9 cellular contexts compared by ENCODE assay signal in the genomic region with DNA sequence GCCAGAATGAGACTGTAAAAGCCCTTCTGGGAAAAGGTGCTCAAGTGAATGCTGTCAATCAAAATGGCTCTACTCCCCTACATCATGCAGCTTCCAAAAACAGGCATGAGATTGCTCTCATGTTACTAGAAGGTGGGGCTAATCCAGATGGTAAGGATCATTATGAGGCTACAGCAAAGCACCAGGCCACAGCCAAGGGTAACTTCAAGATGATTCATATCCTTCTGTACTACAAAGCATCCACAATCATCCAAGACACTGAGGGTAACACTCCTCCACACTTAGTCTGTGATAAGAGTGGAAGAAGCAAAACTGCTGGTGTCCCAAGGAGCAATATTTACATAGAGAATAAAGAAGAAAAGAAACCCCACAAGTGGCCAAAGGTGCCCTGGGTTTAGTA. TPM values are rescaled to one million over a fixed set of nuclear protein-coding genes. Genes with fewer than 3 reads are reported as not detected.
DNase-seq lines count a peak whose midpoint lies in the region; TF ChIP-seq lines count a peak whose summit lies in the region.
"Had no signal": no experiment of that assay in that cellular context is flagged by ENCODE, and none has a peak within 500 bp of the region (broad histone marks: within the 10 kb centered on the region; RNA-seq: fewer than 3 reads in every experiment).

No MANE protein-coding gene starts in this region.

- H3K27ac Mint-ChIP-seq in activated T-helper 2 cell treated with anti-CD3 and anti-CD28 coated beads, Interferon-gamma antibody, Interleukin-2, Interleukin-4, amounts not matched to agents 10 μg/mL and 5 μg/mL and 100 μg/mL, durations not matched to agents 14 hours and 24 hours and 36 hours = peak overlapping the region; percentile 76

- no peak for TF ChIP-seq CTCF in colonic mucosa (IDR thresholded peaks at IDR 0.05)
- no peak for TF ChIP-seq CTCF in esophagus squamous epithelium (IDR thresholded peaks at IDR 0.05)

- H3K36me3 ChIP-seq in mesodermal cell (ENCODE audit: control insufficient read depth, insufficient read depth, low read length) = peaks cover 68% of the 10 kb centered on the region
- H3K36me3 ChIP-seq in colonic mucosa = no peaks in the 10 kb centered on the region
- no peaks in the 10 kb centered on the region for H3K36me3 ChIP-seq in esophagus squamous epithelium

- no peak overlapping the region for H3K9ac ChIP-seq in colonic mucosa (ENCODE audit: low read depth in 2 of 2, low read length in 2 of 2)

- H3K4me1 Mint-ChIP-seq in activated T-helper 2 cell treated with anti-CD3 and anti-CD28 coated beads, Interferon-gamma antibody, Interleukin-2, Interleukin-4, amounts not matched to agents 10 μg/mL and 5 μg/mL and 100 μg/mL, durations not matched to agents 14 hours and 24 hours and 36 hours (ENCODE audit: low read depth) = peaks cover 64% of the 10 kb centered on the region

- H3K4me3 ChIP-seq in mesodermal cell (ENCODE audit: extremely low read depth, insufficient read depth, low read length, poor library complexity, severe bottlenecking) (no peak overlapping the region), colonic mucosa (no peak overlapping the region), esophagus squamous epithelium (no peak overlapping the region)

- H3K27me3 Mint-ChIP-seq in activated T-helper 2 cell treated with anti-CD3 and anti-CD28 coated beads, Interferon-gamma antibody, Interleukin-2, Interleukin-4, amounts not matched to agents 10 μg/mL and 5 μg/mL and 100 μg/mL, durations not matched to agents 14 hours and 24 hours and 36 hours (ENCODE audit: low read depth) = no peaks in the 10 kb centered on the region

- intact Hi-C loops in activated T-helper 2 cell treated with anti-CD3 and anti-CD28 coated beads, Interferon-gamma antibody, Interleukin-2, Interleukin-4, amounts not matched to agents 10 μg/mL and 5 μg/mL and 100 μg/mL, durations not matched to agents 14 hours and 24 hours and 36 hours (cut with micrococcal nuclease) = loop anchor here (1.0 kb wide), 1 partner anchor 15 kb away; no protein-coding TSS in a partner anchor
- intact Hi-C loops in colonic mucosa (cut with DNase I) = no loop called here
- intact Hi-C loops in esophagus squamous epithelium (cut with DNase I) = no loop called here

- H3K9me3 ChIP-seq in mesodermal cell (ENCODE audit: control insufficient read depth, low read length) (no peaks in the 10 kb centered on the region), colonic mucosa (no peaks in the 10 kb centered on the region), esophagus squamous epithelium (no peaks in the 10 kb centered on the region)

- no peak for TF ChIP-seq POLR2A in esophagus squamous epithelium (IDR thresholded peaks at IDR 0.05)

- H3K9me3 Mint-ChIP-seq in activated T-helper 2 cell treated with anti-CD3 and anti-CD28 coated beads, Interferon-gamma antibody, Interleukin-2, Interleukin-4, amounts not matched to agents 10 μg/mL and 5 μg/mL and 100 μg/mL, durations not matched to agents 14 hours and 24 hours and 36 hours = no peaks in the 10 kb centered on the region

- peaks cover 38% of the 10 kb centered on the region for H3K4me1 ChIP-seq in mesodermal cell (ENCODE audit: control insufficient read depth, insufficient read depth, low read length, poor library complexity, severe bottlenecking)
- H3K4me1 ChIP-seq in colonic mucosa = peaks cover 10% of the 10 kb centered on the region
- peaks cover 10 to 96% (median 39%) of the 10 kb centered on the region in 3 donors for H3K4me1 ChIP-seq in esophagus squamous epithelium

- DNase-seq in DMS 273 (lab: John Stamatoyannopoulos, UW; ENCODE audit: unreplicated experiment) = peak; percentile 78
- peak; percentile 34 for DNase-seq in HS-27A (ENCODE audit: low read depth)
- no peak for DNase-seq in activated T-helper 2 cell treated with anti-CD3 and anti-CD28 coated beads, Interferon-gamma antibody, Interleukin-2, Interleukin-4, amounts not matched to agents 10 μg/mL and 5 μg/mL and 100 μg/mL, durations not matched to agents 14 hours and 24 hours and 36 hours (ENCODE audit: low spot score)
- no peak for DNase-seq in colonic mucosa
- no peak for DNase-seq in occipital lobe (lab: John Stamatoyannopoulos, UW)
- no peak for DNase-seq in NCI-H187 (lab: John Stamatoyannopoulos, UW)
- no peak for DNase-seq in esophagus squamous epithelium (lab: John Stamatoyannopoulos, UW)
- DNase-seq: NCI-H146 had no signal

- peak overlapping the region; percentile 1 for H3K27ac ChIP-seq in mesodermal cell (ENCODE audit: low read depth, low read length, severe bottlenecking)
- no peak overlapping the region for H3K27ac ChIP-seq in colonic mucosa
- no peak overlapping the region for H3K27ac ChIP-seq in esophagus squamous epithelium

- peaks cover 64% of the 10 kb centered on the region for H3K36me3 Mint-ChIP-seq in activated T-helper 2 cell treated with anti-CD3 and anti-CD28 coated beads, Interferon-gamma antibody, Interleukin-2, Interleukin-4, amounts not matched to agents 10 μg/mL and 5 μg/mL and 100 μg/mL, durations not matched to agents 14 hours and 24 hours and 36 hours (ENCODE audit: low read depth)

- no peak overlapping the region for H3K4me3 Mint-ChIP-seq in activated T-helper 2 cell treated with anti-CD3 and anti-CD28 coated beads, Interferon-gamma antibody, Interleukin-2, Interleukin-4, amounts not matched to agents 10 μg/mL and 5 μg/mL and 100 μg/mL, durations not matched to agents 14 hours and 24 hours and 36 hours (ENCODE audit: low read depth)

- no peaks in the 10 kb centered on the region for H3K27me3 ChIP-seq in colonic mucosa
- no peaks in the 10 kb centered on the region for H3K27me3 ChIP-seq in esophagus squamous epithelium

RNA-seq across cellular contexts. Expression of a gene that starts 17.3 kb away (rescaled TPM):
- 64.6 and 64.7 TPM in 2 replicates for total RNA-seq in activated T-helper 2 cell treated with anti-CD3 and anti-CD28 coated beads, Interferon-gamma antibody, Interleukin-2, Interleukin-4, amounts not matched to agents 10 μg/mL and 5 μg/mL and 100 μg/mL, durations not matched to agents 14 hours and 24 hours and 36 hours
- 67.4 TPM for polyA plus RNA-seq in mesodermal cell (2013, experiment 1 of 2)
- polyA plus RNA-seq in mesodermal cell (2013, experiment 2 of 2) = 74.6 TPM
- total RNA-seq in colonic mucosa (10 to 100 TPM; 46.8 to 54.0 TPM), occipital lobe (75.5 TPM), esophagus squamous epithelium (10 to 100 TPM; 29.2 to 47.5 (median 32.8) TPM)

RNA-seq across cellular contexts. Expression of a gene that starts 44.4 kb away (rescaled TPM):
- 59.6 and 60.0 TPM in 2 replicates for total RNA-seq in activated T-helper 2 cell treated with anti-CD3 and anti-CD28 coated beads, Interferon-gamma antibody, Interleukin-2, Interleukin-4, amounts not matched to agents 10 μg/mL and 5 μg/mL and 100 μg/mL, durations not matched to agents 14 hours and 24 hours and 36 hours
- polyA plus RNA-seq in mesodermal cell (2013, experiment 1 of 2) = 68.8 TPM
- polyA plus RNA-seq in mesodermal cell (2013, experiment 2 of 2) = 75.2 TPM
- 10 to 100 TPM; 37.0 to 43.9 TPM for total RNA-seq in colonic mucosa
- total RNA-seq in occipital lobe = 42.6 TPM
- total RNA-seq in esophagus squamous epithelium = 10 to 100 TPM; 28.7 to 62.0 (median 57.0) TPM

RNA-seq across cellular contexts. Expression of a gene that starts 44.6 kb away (rescaled TPM):
- 4.7 and 4.9 TPM in 2 replicates for total RNA-seq in activated T-helper 2 cell treated with anti-CD3 and anti-CD28 coated beads, Interferon-gamma antibody, Interleukin-2, Interleukin-4, amounts not matched to agents 10 μg/mL and 5 μg/mL and 100 μg/mL, durations not matched to agents 14 hours and 24 hours and 36 hours
- 4.0 TPM for polyA plus RNA-seq in mesodermal cell (2013, experiment 1 of 2)
- polyA plus RNA-seq in mesodermal cell (2013, experiment 2 of 2) = 3.6 TPM
- 1 to 10 TPM; 4.6 to 5.1 TPM for total RNA-seq in colonic mucosa
- 10.3 TPM for total RNA-seq in occipital lobe
- total RNA-seq in esophagus squamous epithelium = 1 to 10 TPM; 4.1 to 6.7 (median 5.4) TPM

Comparison
In these comparisons a context has a peak if more than half of its experiments do, and no peak if none do; other contexts are left out.
1. DNase-seq: peak in DMS 273 (single experiment) and HS-27A (single experiment); none in activated T-helper 2 cell treated with anti-CD3 and anti-CD28 coated beads, Interferon-gamma antibody, Interleukin-2, Interleukin-4, amounts not matched to agents 10 μg/mL and 5 μg/mL and 100 μg/mL, durations not matched to agents 14 hours and 24 hours and 36 hours (single experiment), colonic mucosa (single experiment), occipital lobe (single experiment), NCI-H187 (0 of 2) and esophagus squamous epithelium (single experiment).